In genomic region chr12:52011602-52012214, GRCh38 we compare ENCODE assay signal across 18 cellular contexts. TPM values are rescaled to one million over a fixed set of nuclear protein-coding genes. Genes with fewer than 3 reads are reported as not detected.
DNase-seq lines count a peak whose midpoint lies in the region; ATAC-seq, FAIRE-seq and TF ChIP-seq lines count a peak whose summit lies in the region.
"Had no signal": no experiment of that assay in that cellular context is flagged by ENCODE, and none has a peak within 500 bp of the region (broad histone marks: within the 10 kb centered on the region; RNA-seq: fewer than 3 reads in every experiment).

No MANE protein-coding gene starts in this region.

- no peak overlapping the region for H4K8ac ChIP-seq in neuronal stem cell (ENCODE audit: low read depth, low read length)

- H3K27me3 ChIP-seq in HepG2 (ENCODE audit: control insufficient read depth in 1 of 2, insufficient read depth in 2 of 2, low read length in 2 of 2) = 0 out of 5 replicates have a peak, but pooled peaks cover 0 to 1% of the 10 kb centered on the region in 2 experiments
- H3K27me3 ChIP-seq in right lobe of liver = no peaks in the 10 kb centered on the region
- peaks cover 0 to 11% (median 0%) of the 10 kb centered on the region in 45 donors for H3K27me3 ChIP-seq in dorsolateral prefrontal cortex
- H3K27me3 ChIP-seq in neuronal stem cell (ENCODE audit: control insufficient read depth in 3 of 3, insufficient read depth in 3 of 3, low read depth in 1 of 3, low read length in 3 of 3) = peaks cover 0 to 22% (median 0%) of the 10 kb centered on the region in 3 experiments
- H3K27me3 ChIP-seq in vagina = no peaks in the 10 kb centered on the region

- no peak overlapping the region for H4K91ac ChIP-seq in neuronal stem cell (ENCODE audit: low read depth, low read length, poor library complexity)

- H3K9me3 ChIP-seq in HepG2 (ENCODE audit: low read length) (no peaks in the 10 kb centered on the region), right lobe of liver (no peaks in the 10 kb centered on the region), neuronal stem cell (replicated peaks in 1 of 2; ENCODE audit: control insufficient read depth in 2 of 2, insufficient read depth in 1 of 2, low read depth in 1 of 2, low read length in 2 of 2) (peaks cover 4 to 14% of the 10 kb centered on the region in 2 donors), vagina (no peaks in the 10 kb centered on the region)

- peaks cover 4 to 6% of the 10 kb centered on the region in 2 experiments; a peak in 2 of 5 replicates for H3K36me3 ChIP-seq in HepG2 (replicated peaks in 1 of 2; ENCODE audit: control insufficient read depth in 1 of 2, insufficient read depth in 2 of 2, low read length in 2 of 2)
- no peaks in the 10 kb centered on the region for H3K36me3 ChIP-seq in right lobe of liver
- peaks cover 6 to 38% of the 10 kb centered on the region in 2 donors for H3K36me3 ChIP-seq in neuronal stem cell (replicated peaks in 1 of 2; ENCODE audit: control insufficient read depth in 2 of 2, insufficient read depth in 2 of 2, low read length in 2 of 2)
- peaks cover 0 to 22% of the 10 kb centered on the region in 2 donors for H3K36me3 ChIP-seq in vagina

- no peak overlapping the region for H3K14ac ChIP-seq in neuronal stem cell (ENCODE audit: low read length)

- H2AFZ ChIP-seq in HepG2 (ENCODE audit: low read length) = no peak overlapping the region
- H2AFZ ChIP-seq in neuronal stem cell (ENCODE audit: low read length) = no peak overlapping the region
- H2AFZ ChIP-seq: GM23338 had no signal

- no peak overlapping the region for H3K4ac ChIP-seq in neuronal stem cell (ENCODE audit: low read length)

- no peak overlapping the region for H2BK15ac ChIP-seq in neuronal stem cell (ENCODE audit: low read length)

- in situ Hi-C loops in HepG2 (cut with HindIII; ENCODE audit: extremely low pct_ligation_motif_present, low pct_unique_long_range_greater_than_20kb) = no loop called here

- DNase-seq in HepG2 (ENCODE audit: low spot score) (peak; percentile 60), right lobe of liver (no peak), dorsolateral prefrontal cortex (no peak), neuronal stem cell (ENCODE audit: low spot score) (no peak), vagina (ENCODE audit: extremely low spot score in 2 of 2) (no peak), DMS 273 (lab: John Stamatoyannopoulos, UW; ENCODE audit: unreplicated experiment) (no peak), UCSD-AML1 (lab: John Stamatoyannopoulos, UW; ENCODE audit: unreplicated experiment) (no peak)
- no peak for DNase-seq in activated CD4-positive, CD25-positive, alpha-beta regulatory T cell treated with anti-CD3 and anti-CD28 coated beads, Interleukin-2, amount 50 U/mL, for 72 hours
- DNase-seq: CD8-positive, alpha-beta T cell; DND-41; KBM-7; NCI-H2029; NCI-H510A; SIG-M5 had no signal

- H3K79me2 ChIP-seq in HepG2 (ENCODE audit: insufficient read depth, low read length) = no peaks in the 10 kb centered on the region

- no peak for TF ChIP-seq RAD21 in HepG2 (CRISPR knock-in tag; IDR thresholded peaks at IDR 0.05)

- H2AK5ac ChIP-seq in neuronal stem cell (ENCODE audit: low read depth, low read length) = peak overlapping the region; percentile 31

- H2BK5ac ChIP-seq in neuronal stem cell (ENCODE audit: low read length) = no peak overlapping the region

- H3K4me2 ChIP-seq in HepG2 (ENCODE audit: low read depth, low read length) = peak overlapping the region; percentile 86
- H3K4me2 ChIP-seq in neuronal stem cell (ENCODE audit: insufficient read depth, low read length, poor library complexity, severe bottlenecking) = no peak overlapping the region
- H3K4me2 ChIP-seq: GM23338 had no signal

- TF ChIP-seq POLR2A in HepG2 (IDR thresholded peaks at IDR 0.05; ENCODE audit: insufficient read depth in 1 of 2, low read depth in 2 of 2, low read length in 2 of 2) (no peak), right lobe of liver (IDR thresholded peaks at IDR 0.05) (no peak), vagina (IDR thresholded peaks at IDR 0.05) (no peak)

- 76% methylated on average over 8 of the region's 8 CpGs for WGBS in HepG2 (ENCODE audit: low lambda C conversion rate)
- 87% methylated on average over 7 of the region's 8 CpGs for WGBS in right lobe of liver (ENCODE audit: insufficient coverage, low coverage, low lambda C conversion rate, missing lambda C conversion rate)
- WGBS in neuronal stem cell (ENCODE audit: extremely low coverage in 2 of 2, insufficient read length in 2 of 2, insufficient replicate concordance in 1 of 2), 2 donors = no CpG with 5 or more reads among the region's 8 CpGs

- peaks cover 41% of the 10 kb centered on the region for H3K4me1 ChIP-seq in HepG2 (ENCODE audit: insufficient read depth, low read length)
- H3K4me1 ChIP-seq in right lobe of liver = peaks cover 0 to 3% (median 0%) of the 10 kb centered on the region in 4 donors
- peaks cover 16 to 20% of the 10 kb centered on the region in 2 donors for H3K4me1 ChIP-seq in neuronal stem cell (ENCODE audit: control insufficient read depth in 2 of 2, insufficient read depth in 1 of 2, low read depth in 1 of 2, low read length in 2 of 2)
- H3K4me1 ChIP-seq in vagina = peaks cover 58% of the 10 kb centered on the region

- no peaks in the 10 kb centered on the region for H4K20me1 ChIP-seq in HepG2 (ENCODE audit: insufficient read depth, low read length)

- TF ChIP-seq EP300 in HepG2 (IDR thresholded peaks at IDR 0.05; ENCODE audit: low read depth in 2 of 2, low read length in 2 of 2) = no peak
- TF ChIP-seq EP300 in HepG2 (CRISPR knock-in tag; IDR thresholded peaks at IDR 0.05; ENCODE audit: borderline replicate concordance) = no peak

- no TSS peak for BruUV-seq in HepG2 (replicated peaks; lab: Mats Ljungman, UMichigan)

- FAIRE-seq in HepG2 (lab: Jason Lieb, UNC) = peak; percentile 87
- FAIRE-seq: D721Med, HTR-8/SVneo, RCC 7860 had no signal

- H3K79me1 ChIP-seq in neuronal stem cell (ENCODE audit: low read depth, low read length) = no peaks in the 10 kb centered on the region

- TF ChIP-seq CTCF in HepG2 (CRISPR knock-in tag; IDR thresholded peaks at IDR 0.05) (no peak), right lobe of liver (IDR thresholded peaks at IDR 0.05) (no peak), dorsolateral prefrontal cortex (IDR thresholded peaks at IDR 0.05 in 54 of 56, conservative IDR thresholded peaks at IDR 0.05 in 2 of 56; ENCODE audit: low read depth in 1 of 56, partially characterized antibody in 56 of 56) (no peak), vagina (IDR thresholded peaks at IDR 0.05) (no peak)

- H3K9ac ChIP-seq in HepG2 (ENCODE audit: insufficient read depth, low read depth, low read length) = peak overlapping the region; percentile 66; the same call in 1 of the 2 replicates
- no peak overlapping the region for H3K9ac ChIP-seq in neuronal stem cell (ENCODE audit: low read depth, low read length, poor library complexity)

- peak overlapping the region; percentile 62 for H3K27ac ChIP-seq in HepG2 (ENCODE audit: extremely low read length, insufficient read depth, low read length)
- H3K27ac ChIP-seq in right lobe of liver = no peak overlapping the region
- H3K27ac ChIP-seq in dorsolateral prefrontal cortex = peak overlapping the region in 52 of 59 donors; percentile 30 to 95 (median 89)
- H3K27ac ChIP-seq in neuronal stem cell (replicated peaks; ENCODE audit: low read length) = no peak overlapping the region
- peak overlapping the region; percentile 96 for H3K27ac ChIP-seq in vagina

- no peak overlapping the region for H3K23ac ChIP-seq in neuronal stem cell (ENCODE audit: low read depth, low read length, poor library complexity)

- 0 out of 3 replicates have a peak, but pooled peaks have one; percentile 5 for ATAC-seq in HepG2
- no peak for ATAC-seq in right lobe of liver
- ATAC-seq: CD8-positive, alpha-beta T cell; GM23338 had no signal

- POLR2A ChIA-PET in HepG2 (lab: Yijun Ruan, JAX) = interaction anchor here (2.1 to 3.2 kb wide), 3 partner anchors 10 to 21 kb away, joined by 11 to 45 read pairs (median 14); no protein-coding TSS in a partner anchor

- intact Hi-C loops in HepG2 (cut with micrococcal nuclease; ENCODE audit: unreplicated experiment) (no loop called here), right lobe of liver (cut with DNase I) (no loop called here), dorsolateral prefrontal cortex (cut with DNase I) (no loop called here), vagina (cut with DNase I) (no loop called here)

- CTCF ChIA-PET in HepG2 (lab: Yijun Ruan, JAX; ENCODE audit: low intra/inter-chr PET ratio, low total read pairs) = no interaction called here

- H2BK12ac ChIP-seq in neuronal stem cell (ENCODE audit: low read length) = no peak overlapping the region

- no peak overlapping the region for H2BK120ac ChIP-seq in neuronal stem cell (ENCODE audit: low read depth, low read length)

- H3K4me3 ChIP-seq in HepG2 (replicated peaks in 1 of 3; ENCODE audit: insufficient read depth in 1 of 3, low read depth in 2 of 3, low read length in 3 of 3) = peak overlapping the region in 1 of 3 experiments; percentile 64; a peak in 2 of 6 replicates
- no peak overlapping the region for H3K4me3 ChIP-seq in right lobe of liver
- peak overlapping the region in 1 of 59 donors; percentile 70 for H3K4me3 ChIP-seq in dorsolateral prefrontal cortex
- no peak overlapping the region for H3K4me3 ChIP-seq in neuronal stem cell (ENCODE audit: low read length in 2 of 2)
- H3K4me3 ChIP-seq in vagina = no peak overlapping the region
- H3K4me3 ChIP-seq: GM23338 had no signal

- H3K18ac ChIP-seq in neuronal stem cell (ENCODE audit: low read length) = no peak overlapping the region

RNA-seq across cellular contexts. Expression of gene TAMALIN, which starts 5.0 kb away (rescaled TPM):
- 7.2 and 10.9 TPM in 2 replicates for total RNA-seq in HepG2 (2016; rRNA removed; fragmentation: Illumina TruSeq; extraction: Trizol)
- total RNA-seq in HepG2 (2016; cell fraction: cytosol; rRNA removed; fragmentation: Illumina TruSeq; extraction: Trizol; ENCODE audit: low read depth) = 3.8 and 3.9 TPM in 2 replicates
- total RNA-seq in HepG2 (2016; cell fraction: insoluble cytoplasmic fraction; rRNA removed; fragmentation: Illumina TruSeq; extraction: Trizol) = 5.9 and 12.2 TPM in 2 replicates
- total RNA-seq in HepG2 (2016; cell fraction: membrane; rRNA removed; fragmentation: Illumina TruSeq; extraction: Trizol) = 6.3 and 7.1 TPM in 2 replicates
- 8.6 and 10.4 TPM in 2 replicates for total RNA-seq in HepG2 (2016; cell fraction: nucleus; rRNA removed; fragmentation: Illumina TruSeq; extraction: Trizol)
- 2.9 and 4.5 TPM in 2 replicates for polyA plus RNA-seq in HepG2 (2011; rRNA removed)
- polyA plus RNA-seq in HepG2 (2011; cell fraction: cytosol; rRNA removed) = 3.7 and 3.8 TPM in 2 replicates
- 7.5 and 12.9 TPM in 2 replicates for polyA plus RNA-seq in HepG2 (2011; cell fraction: nucleus; rRNA removed)
- 3.6 and 4.0 TPM in 2 replicates for polyA plus RNA-seq in HepG2 (2012)
- 0.84 and 1.5 TPM in 2 replicates for polyA plus RNA-seq in HepG2 (2016; cell fraction: cytosol; fragmentation: Illumina TruSeq; extraction: Trizol; ENCODE audit: low read depth)
- polyA plus RNA-seq in HepG2 (2016; cell fraction: insoluble cytoplasmic fraction; fragmentation: Illumina TruSeq; extraction: Trizol; ENCODE audit: low read depth) = 5.5 TPM in 2 replicates
- polyA plus RNA-seq in HepG2 (2016; cell fraction: membrane; fragmentation: Illumina TruSeq; extraction: Trizol; ENCODE audit: low read depth) = 2.0 and 2.7 TPM in 2 replicates
- 17.1 and 20.1 TPM in 2 replicates for polyA plus RNA-seq in HepG2 (2016; cell fraction: nucleus; fragmentation: Illumina TruSeq; extraction: Trizol; ENCODE audit: insufficient read depth, low read depth)
- polyA minus RNA-seq in HepG2 (2011; rRNA and poly(A)+ RNA removed; ENCODE audit: low replicate concordance) = 0.21 and 6.7 TPM in 2 replicates
- polyA minus RNA-seq in HepG2 (2011; cell fraction: cytosol; rRNA and poly(A)+ RNA removed) = 1.3 and 2.7 TPM in 2 replicates
- polyA minus RNA-seq in HepG2 (2011; cell fraction: nucleus; rRNA and poly(A)+ RNA removed) = 4.9 and 8.2 TPM in 2 replicates
- 1 to 10 TPM; 2.9 to 6.5 (median 3.9) TPM for total RNA-seq in right lobe of liver
- total RNA-seq in dorsolateral prefrontal cortex = 100 to 1,000 TPM in 3 of 120 experiments, 10 to 100 TPM in 117; 27.0 to 168 (median 54.0) TPM
- polyA plus RNA-seq in neuronal stem cell (2013, experiment 1 of 2) = 11.1 TPM
- polyA plus RNA-seq in neuronal stem cell (2013, experiment 2 of 2) = 10.9 TPM
- 47.1 TPM for total RNA-seq in vagina

RNA-seq across cellular contexts. Expression of gene NR4A1, which starts 39.5 kb away (rescaled TPM):
- 4.6 and 5.7 TPM in 2 replicates for total RNA-seq in HepG2 (2016; rRNA removed; fragmentation: Illumina TruSeq; extraction: Trizol)
- total RNA-seq in HepG2 (2016; cell fraction: cytosol; rRNA removed; fragmentation: Illumina TruSeq; extraction: Trizol; ENCODE audit: low read depth) = 8.4 and 9.3 TPM in 2 replicates
- total RNA-seq in HepG2 (2016; cell fraction: insoluble cytoplasmic fraction; rRNA removed; fragmentation: Illumina TruSeq; extraction: Trizol) = 3.8 and 7.6 TPM in 2 replicates
- total RNA-seq in HepG2 (2016; cell fraction: membrane; rRNA removed; fragmentation: Illumina TruSeq; extraction: Trizol) = 5.8 and 6.3 TPM in 2 replicates
- 8.9 and 10.0 TPM in 2 replicates for total RNA-seq in HepG2 (2016; cell fraction: nucleus; rRNA removed; fragmentation: Illumina TruSeq; extraction: Trizol)
- polyA plus RNA-seq in HepG2 (2011; rRNA removed) = 15.2 and 16.5 TPM in 2 replicates
- polyA plus RNA-seq in HepG2 (2011; cell fraction: cytosol; rRNA removed) = 7.6 and 13.1 TPM in 2 replicates
- polyA plus RNA-seq in HepG2 (2011; cell fraction: nucleus; rRNA removed) = 26.2 and 46.7 TPM in 2 replicates
- polyA plus RNA-seq in HepG2 (2012) = 6.4 and 16.5 TPM in 2 replicates
- polyA plus RNA-seq in HepG2 (2016; cell fraction: cytosol; fragmentation: Illumina TruSeq; extraction: Trizol; ENCODE audit: low read depth) = 1.6 and 1.7 TPM in 2 replicates
- polyA plus RNA-seq in HepG2 (2016; cell fraction: insoluble cytoplasmic fraction; fragmentation: Illumina TruSeq; extraction: Trizol; ENCODE audit: low read depth) = 5.3 and 8.6 TPM in 2 replicates
- 3.4 and 3.9 TPM in 2 replicates for polyA plus RNA-seq in HepG2 (2016; cell fraction: membrane; fragmentation: Illumina TruSeq; extraction: Trizol; ENCODE audit: low read depth)
- 22.7 TPM in 2 replicates for polyA plus RNA-seq in HepG2 (2016; cell fraction: nucleus; fragmentation: Illumina TruSeq; extraction: Trizol; ENCODE audit: insufficient read depth, low read depth)
- polyA minus RNA-seq in HepG2 (2011; rRNA and poly(A)+ RNA removed; ENCODE audit: low replicate concordance) = 28.6 and 56.6 TPM in 2 replicates
- 10.8 and 14.1 TPM in 2 replicates for polyA minus RNA-seq in HepG2 (2011; cell fraction: cytosol; rRNA and poly(A)+ RNA removed)
- 11.8 and 13.0 TPM in 2 replicates for polyA minus RNA-seq in HepG2 (2011; cell fraction: nucleus; rRNA and poly(A)+ RNA removed)
- 1 to 10 TPM; 5.0 to 8.8 (median 7.7) TPM for total RNA-seq in right lobe of liver
- total RNA-seq in dorsolateral prefrontal cortex = 100 to 1,000 TPM in 5 of 120 experiments, 10 to 100 TPM in 115; 13.1 to 194 (median 28.9) TPM
- 46.2 TPM for polyA plus RNA-seq in neuronal stem cell (2013, experiment 1 of 2)
- polyA plus RNA-seq in neuronal stem cell (2013, experiment 2 of 2) = 44.5 TPM
- total RNA-seq in vagina = 465 TPM

RNA-seq across cellular contexts. Expression of gene ATG101, which starts 58.1 kb away (rescaled TPM):
- 66.7 and 67.7 TPM in 2 replicates for total RNA-seq in HepG2 (2016; rRNA removed; fragmentation: Illumina TruSeq; extraction: Trizol)
- total RNA-seq in HepG2 (2016; cell fraction: cytosol; rRNA removed; fragmentation: Illumina TruSeq; extraction: Trizol; ENCODE audit: low read depth) = 24.9 and 31.4 TPM in 2 replicates
- total RNA-seq in HepG2 (2016; cell fraction: insoluble cytoplasmic fraction; rRNA removed; fragmentation: Illumina TruSeq; extraction: Trizol) = 67.1 and 68.7 TPM in 2 replicates
- 38.8 and 52.9 TPM in 2 replicates for total RNA-seq in HepG2 (2016; cell fraction: membrane; rRNA removed; fragmentation: Illumina TruSeq; extraction: Trizol)
- 31.7 and 32.7 TPM in 2 replicates for total RNA-seq in HepG2 (2016; cell fraction: nucleus; rRNA removed; fragmentation: Illumina TruSeq; extraction: Trizol)
- polyA plus RNA-seq in HepG2 (2011; rRNA removed) = 58.2 and 60.2 TPM in 2 replicates
- polyA plus RNA-seq in HepG2 (2011; cell fraction: cytosol; rRNA removed) = 84.5 and 95.4 TPM in 2 replicates
- polyA plus RNA-seq in HepG2 (2011; cell fraction: nucleus; rRNA removed) = 55.3 and 57.9 TPM in 2 replicates
- polyA plus RNA-seq in HepG2 (2012) = 27.2 and 33.1 TPM in 2 replicates
- 16.9 and 28.4 TPM in 2 replicates for polyA plus RNA-seq in HepG2 (2016; cell fraction: cytosol; fragmentation: Illumina TruSeq; extraction: Trizol; ENCODE audit: low read depth)
- 57.3 and 61.7 TPM in 2 replicates for polyA plus RNA-seq in HepG2 (2016; cell fraction: insoluble cytoplasmic fraction; fragmentation: Illumina TruSeq; extraction: Trizol; ENCODE audit: low read depth)
- polyA plus RNA-seq in HepG2 (2016; cell fraction: membrane; fragmentation: Illumina TruSeq; extraction: Trizol; ENCODE audit: low read depth) = 24.0 and 35.4 TPM in 2 replicates
- 51.5 and 54.0 TPM in 2 replicates for polyA plus RNA-seq in HepG2 (2016; cell fraction: nucleus; fragmentation: Illumina TruSeq; extraction: Trizol; ENCODE audit: insufficient read depth, low read depth)
- 106 and 147 TPM in 2 replicates for polyA minus RNA-seq in HepG2 (2011; rRNA and poly(A)+ RNA removed; ENCODE audit: low replicate concordance)
- polyA minus RNA-seq in HepG2 (2011; cell fraction: cytosol; rRNA and poly(A)+ RNA removed) = 15.6 and 16.2 TPM in 2 replicates
- polyA minus RNA-seq in HepG2 (2011; cell fraction: nucleus; rRNA and poly(A)+ RNA removed) = 12.8 and 16.7 TPM in 2 replicates
- 10 to 100 TPM; 17.4 to 29.7 (median 21.0) TPM for total RNA-seq in right lobe of liver
- total RNA-seq in dorsolateral prefrontal cortex = 10 to 100 TPM; 19.6 to 42.5 (median 31.5) TPM
- polyA plus RNA-seq in neuronal stem cell (2013, experiment 1 of 2) = 16.4 TPM
- polyA plus RNA-seq in neuronal stem cell (2013, experiment 2 of 2) = 15.2 TPM
- total RNA-seq in vagina = 27.7 TPM

Comparison
In these comparisons a context has a peak if more than half of its experiments do, and no peak if none do; other contexts are left out.
1. H3K27ac ChIP-seq: peak in HepG2 (single experiment), dorsolateral prefrontal cortex (52 of 59) and vagina (single experiment); none in right lobe of liver (0 of 3) and neuronal stem cell (single experiment).